24 cellular contexts compared by ENCODE assay signal in genomic region chr2:131058214-131058613, GRCh38. TPM values are rescaled to one million over a fixed set of nuclear protein-coding genes. Genes with fewer than 3 reads are reported as not detected.
DNase-seq lines count a peak whose midpoint lies in the region; ATAC-seq, FAIRE-seq and TF ChIP-seq lines count a peak whose summit lies in the region.
"Had no signal": no experiment of that assay in that cellular context is flagged by ENCODE, and none has a peak within 500 bp of the region (broad histone marks: within the 10 kb centered on the region; RNA-seq: fewer than 3 reads in every experiment).

No MANE protein-coding gene starts in this region.

- H3K27me3 ChIP-seq in astrocyte (ENCODE audit: insufficient read depth, low read length) = no peaks in the 10 kb centered on the region
- H3K27me3 ChIP-seq: BLaER1 had no signal

- no peaks in the 10 kb centered on the region for H3K27me3 Mint-ChIP-seq in astrocyte (ENCODE audit: low read depth, unreplicated experiment)
- no peaks in the 10 kb centered on the region for H3K27me3 Mint-ChIP-seq in activated CD4-positive, alpha-beta memory T cell treated with anti-CD3 and anti-CD28 coated beads for 36 hours
- H3K27me3 Mint-ChIP-seq: CD8-positive, alpha-beta memory T cell had no signal

- H3K36me3 Mint-ChIP-seq in activated naive CD4-positive, alpha-beta T cell treated with anti-CD3 and anti-CD28 coated beads, Interleukin-2, amount 50 U/mL, for 72 hours = peaks cover 0 to 15% of the 10 kb centered on the region in 2 donors
- H3K36me3 Mint-ChIP-seq in astrocyte (ENCODE audit: low read depth, unreplicated experiment) = peaks cover 20% of the 10 kb centered on the region
- peaks cover 41% of the 10 kb centered on the region for H3K36me3 Mint-ChIP-seq in activated CD4-positive, alpha-beta memory T cell treated with anti-CD3 and anti-CD28 coated beads for 36 hours

- no peak overlapping the region for H3K4me3 Mint-ChIP-seq in astrocyte (ENCODE audit: unreplicated experiment)
- no peak overlapping the region for H3K4me3 Mint-ChIP-seq in activated CD4-positive, alpha-beta memory T cell treated with anti-CD3 and anti-CD28 coated beads for 36 hours
- H3K4me3 Mint-ChIP-seq: CD8-positive, alpha-beta memory T cell had no signal

- intact Hi-C loops in activated CD4-positive, alpha-beta memory T cell treated with anti-CD3 and anti-CD28 coated beads for 36 hours (cut with micrococcal nuclease) = no loop called here

- POLR2A ChIA-PET in activated CD4-positive, alpha-beta memory T cell treated with anti-CD3 and anti-CD28 coated beads for 36 hours (lab: Charles Lee) = no interaction called here

- peaks cover 94% of the 10 kb centered on the region for H4K20me1 ChIP-seq in astrocyte (ENCODE audit: insufficient read depth, low read length)

- no peaks in the 10 kb centered on the region for H3K9me3 Mint-ChIP-seq in activated naive CD4-positive, alpha-beta T cell treated with anti-CD3 and anti-CD28 coated beads, Interleukin-2, amount 50 U/mL, for 72 hours
- H3K9me3 Mint-ChIP-seq in astrocyte (ENCODE audit: unreplicated experiment) = no peaks in the 10 kb centered on the region
- H3K9me3 Mint-ChIP-seq in activated CD4-positive, alpha-beta memory T cell treated with anti-CD3 and anti-CD28 coated beads for 36 hours = no peaks in the 10 kb centered on the region
- H3K9me3 Mint-ChIP-seq: CD8-positive, alpha-beta memory T cell had no signal

- DNase-seq in activated naive CD4-positive, alpha-beta T cell treated with anti-CD3 and anti-CD28 coated beads, Interleukin-2, amount 50 U/mL, for 72 hours (ENCODE audit: low spot score in 2 of 2) = no peak
- no peak for DNase-seq in activated naive CD4-positive, alpha-beta T cell treated with Interleukin-2 at 50 U/mL for 16 hours
- no peak for DNase-seq in astrocyte (ENCODE audit: low read depth)
- DNase-seq in myocyte (ENCODE audit: low read depth) = peak; percentile 34
- no peak for DNase-seq in NCI-H82 treated with DMSO at 0.1 percent for 48 hours (lab: John Stamatoyannopoulos, UW; ENCODE audit: unreplicated experiment)
- no peak for DNase-seq in activated CD4-positive, alpha-beta memory T cell treated with anti-CD3 and anti-CD28 coated beads for 36 hours
- DNase-seq: CD8-positive, alpha-beta memory T cell; DMS53; EL; IMR-90; NCI-H1417; NCI-H187; NCI-H2107; NCI-H226; NCI-H524; PC-3; SIG-M5 had no signal

- peaks cover 18% of the 10 kb centered on the region for H3K4me1 ChIP-seq in astrocyte (ENCODE audit: insufficient read depth, low read length)
- H3K4me1 ChIP-seq: A549, BLaER1 had no signal

- no peak overlapping the region for H3K4me3 ChIP-seq in astrocyte (ENCODE audit: insufficient read depth, low read depth, low read length)
- H3K4me3 ChIP-seq: A549, BLaER1 had no signal

- peaks cover 26% of the 10 kb centered on the region for H3K36me3 ChIP-seq in astrocyte (ENCODE audit: insufficient read depth, low read length)

- H3K9me3 ChIP-seq in astrocyte (ENCODE audit: insufficient read depth, low read depth, low read length) = no peaks in the 10 kb centered on the region
- H3K9me3 ChIP-seq: A549, BLaER1 had no signal

- H3K27ac Mint-ChIP-seq in activated naive CD4-positive, alpha-beta T cell treated with anti-CD3 and anti-CD28 coated beads, Interleukin-2, amount 50 U/mL, for 72 hours = peak overlapping the region; percentile 41 to 72
- peak overlapping the region; percentile 16 for H3K27ac Mint-ChIP-seq in astrocyte (ENCODE audit: unreplicated experiment)
- H3K27ac Mint-ChIP-seq in activated CD4-positive, alpha-beta memory T cell treated with anti-CD3 and anti-CD28 coated beads for 36 hours = no peak overlapping the region

- peaks cover 97% of the 10 kb centered on the region for H3K79me2 ChIP-seq in astrocyte (ENCODE audit: insufficient read depth, low read length)

- TF ChIP-seq CTCF in astrocyte (IDR thresholded peaks at IDR 0.05; ENCODE audit: insufficient read depth, low read depth, low read length) = no peak

- no peak overlapping the region for H3K4me2 ChIP-seq in astrocyte (ENCODE audit: low read length)
- H3K4me2 ChIP-seq: A549, BLaER1 had no signal

- no peak overlapping the region for H3K9ac ChIP-seq in astrocyte (ENCODE audit: low read length)
- H3K9ac ChIP-seq: BLaER1 had no signal

- CTCF ChIA-PET in activated CD4-positive, alpha-beta memory T cell treated with anti-CD3 and anti-CD28 coated beads for 36 hours (lab: Charles Lee) = no interaction called here

- ATAC-seq in activated naive CD4-positive, alpha-beta T cell treated with anti-CD3 and anti-CD28 coated beads, Interleukin-2, amount 50 U/mL, for 72 hours = no peak
- ATAC-seq in GM18873 (IDR thresholded peaks at IDR 0.05; ENCODE audit: low FRiP score, unreplicated experiment) = no peak
- ATAC-seq: A549, PC-3 had no signal

- FAIRE-seq in astrocyte (lab: Jason Lieb, UNC) = no peak
- FAIRE-seq: A549, GM12891, H54 had no signal

- peaks cover 23% of the 10 kb centered on the region for H3K4me1 Mint-ChIP-seq in astrocyte (ENCODE audit: low read depth, unreplicated experiment)
- H3K4me1 Mint-ChIP-seq in activated CD4-positive, alpha-beta memory T cell treated with anti-CD3 and anti-CD28 coated beads for 36 hours (ENCODE audit: low read depth) = peaks cover 18% of the 10 kb centered on the region

- H3K27ac ChIP-seq in astrocyte (ENCODE audit: low read depth, low read length) (no peak overlapping the region), temporal lobe (ENCODE audit: low read depth, low read length) (peak overlapping the region; percentile 2)
- H3K27ac ChIP-seq: A549, BLaER1, RWPE1 had no signal

- H2AFZ ChIP-seq in astrocyte (ENCODE audit: low read depth, low read length) = no peak overlapping the region

RNA-seq across cellular contexts. Expression of gene FAM168B, which starts 35.0 kb away (rescaled TPM):
- total RNA-seq in activated naive CD4-positive, alpha-beta T cell treated with anti-CD3 and anti-CD28 coated beads, Interleukin-2, amount 50 U/mL, for 72 hours = 10 to 100 TPM; 61.5 to 69.9 TPM
- total RNA-seq in astrocyte (111 and 117 TPM in 2 replicates), myocyte (168 and 184 TPM in 2 replicates), temporal lobe (107 TPM)
- 77.5 TPM for polyA plus RNA-seq in myocyte (2012)
- total RNA-seq in activated CD4-positive, alpha-beta memory T cell treated with anti-CD3 and anti-CD28 coated beads for 36 hours = 10 to 100 TPM; 50.5 to 57.1 TPM

RNA-seq across cellular contexts. Expression of gene PLEKHB2, which starts 46.9 kb away (rescaled TPM):
- 10 to 100 TPM; 49.1 to 81.2 TPM for total RNA-seq in activated naive CD4-positive, alpha-beta T cell treated with anti-CD3 and anti-CD28 coated beads, Interleukin-2, amount 50 U/mL, for 72 hours
- total RNA-seq in astrocyte (92.2 and 100 TPM in 2 replicates), myocyte (82.0 and 88.6 TPM in 2 replicates), temporal lobe (122 TPM)
- 70.5 TPM for polyA plus RNA-seq in myocyte (2012)
- 10 to 100 TPM; 50.0 to 52.2 TPM for total RNA-seq in activated CD4-positive, alpha-beta memory T cell treated with anti-CD3 and anti-CD28 coated beads for 36 hours
